In genomic region chr5:116084891-116085715, GRCh38 we compare ENCODE assay signal across 1 cellular context.
TF ChIP-seq lines count a peak whose summit lies in the region.

COMMD10 (plus strand) TSS chr5:116085025.

TF ChIP-seq in K562, 482 proteins besides CTCF, POLR2A, EP300 and RAD21 (continued from another document and continues in another):
- TF ChIP-seq SIN3B (IDR thresholded peaks at IDR 0.05; ENCODE audit: low read depth) (peak; percentile 76; the same call in 1 of the 2 replicates), ZKSCAN3 (CRISPR knock-in tag; IDR thresholded peaks at IDR 0.05) (no peak), ELF4 (CRISPR knock-in tag; IDR thresholded peaks at IDR 0.05) (no peak), MITF (IDR thresholded peaks at IDR 0.05) (peak; percentile 44; the same call in 1 of the 2 replicates), ERF (CRISPR knock-in tag; IDR thresholded peaks at IDR 0.05) (no peak), STAT5A (IDR thresholded peaks at IDR 0.05; ENCODE audit: borderline replicate concordance, low read length) (no peak), BRD4 (IDR thresholded peaks at IDR 0.05) (0 out of 2 replicates have a peak, but pooled peaks have one; percentile 45), ZNF224 (CRISPR knock-in tag; IDR thresholded peaks at IDR 0.05) (no peak), RBM34 (IDR thresholded peaks at IDR 0.05; ENCODE audit: borderline replicate concordance, insufficient read depth, low read length) (no peak), NFATC3 (IDR thresholded peaks at IDR 0.05) (no peak), ZNF143 (CRISPR knock-in tag; IDR thresholded peaks at IDR 0.05) (no peak), SMAD3 (CRISPR knock-in tag; conservative IDR thresholded peaks at IDR 0.05) (no peak), ZNF146 (CRISPR knock-in tag; IDR thresholded peaks at IDR 0.05; ENCODE audit: unreplicated experiment) (no peak), U2AF1 (optimal IDR thresholded peaks at IDR 0.05; ENCODE audit: low read depth, low read length) (peak; percentile 42), CTBP1 (IDR thresholded peaks at IDR 0.05; ENCODE audit: borderline replicate concordance) (peak; percentile 16; the same call in 1 of the 2 replicates), FOXA3 (CRISPR knock-in tag; conservative IDR thresholded peaks at IDR 0.05 in 1 of 2, IDR thresholded peaks at IDR 0.05 in 1 of 2) (no peak), SP2 (IDR thresholded peaks at IDR 0.05; ENCODE audit: extremely low read depth, low read depth, low read length, poor library complexity, severe bottlenecking) (no peak), POLR3A (IDR thresholded peaks at IDR 0.05; ENCODE audit: borderline replicate concordance, extremely low read depth, insufficient read depth, insufficient read length) (no peak), HCFC1 (IDR thresholded peaks at IDR 0.05; ENCODE audit: low read depth, low read length) (peak; percentile 45; the same call in 1 of the 2 replicates), POLR2AphosphoS5 (IDR thresholded peaks at IDR 0.05; ENCODE audit: control insufficient read depth, insufficient read depth, low read depth, low read length) (peak; percentile 91), FOXP1 (CRISPR knock-in tag; IDR thresholded peaks at IDR 0.05) (peak; percentile 81; the same call in 1 of the 2 replicates), SNRNP70 (optimal IDR thresholded peaks at IDR 0.05; ENCODE audit: low read depth, low read length) (no peak), IFI16 (CRISPR knock-in tag; IDR thresholded peaks at IDR 0.05) (no peak), IRF2 (CRISPR knock-in tag; IDR thresholded peaks at IDR 0.05) (no peak), KAT7 (CRISPR knock-in tag; IDR thresholded peaks at IDR 0.05; ENCODE audit: borderline replicate concordance) (peak; percentile 58; the same call in 1 of the 2 replicates), HNRNPLL (IDR thresholded peaks at IDR 0.05; ENCODE audit: low read depth, low read length, poor library complexity, severe bottlenecking) (peak; percentile 53), ZNF699 (CRISPR knock-in tag; IDR thresholded peaks at IDR 0.05; ENCODE audit: insufficient replicate concordance) (no peak), ELF1 (tag; IDR thresholded peaks at IDR 0.05) (peak; percentile 71), STAT6 (CRISPR knock-in tag; IDR thresholded peaks at IDR 0.05) (no peak), AFF4 (CRISPR knock-in tag; IDR thresholded peaks at IDR 0.05) (peak; percentile 70; the same call in 1 of the 2 replicates), PHB2 (IDR thresholded peaks at IDR 0.05; ENCODE audit: low read depth) (no peak), MNT (conservative IDR thresholded peaks at IDR 0.05) (peak; percentile 75 to 91), GMEB1 (CRISPR knock-in tag; IDR thresholded peaks at IDR 0.05) (no peak), ZNF165 (CRISPR knock-in tag; IDR thresholded peaks at IDR 0.05; ENCODE audit: borderline replicate concordance) (no peak), XRCC5 (IDR thresholded peaks at IDR 0.05; ENCODE audit: low read depth, low read length) (no peak), NFIX (CRISPR knock-in tag; IDR thresholded peaks at IDR 0.05; ENCODE audit: low read depth) (no peak), NCOA6 (IDR thresholded peaks at IDR 0.05) (no peak), NBN (IDR thresholded peaks at IDR 0.05; ENCODE audit: low read depth) (no peak), ZNF655 (CRISPR knock-in tag; IDR thresholded peaks at IDR 0.05) (no peak), PHF8 (IDR thresholded peaks at IDR 0.05; ENCODE audit: borderline replicate concordance, low read length) (peak; percentile 91), BRF2 (IDR thresholded peaks at IDR 0.05; ENCODE audit: borderline replicate concordance, insufficient read depth, insufficient read length) (no peak), ZNF592 (IDR thresholded peaks at IDR 0.05) (peak; percentile 72; the same call in 1 of the 2 replicates), FOSL1 (tag; conservative IDR thresholded peaks at IDR 0.05) (peak; percentile 9; the same call in 1 of the 2 replicates), JUND (IDR thresholded peaks at IDR 0.05; ENCODE audit: borderline replicate concordance, low read depth, low read length) (0 out of 2 replicates have a peak, but pooled peaks have one; percentile 2), JUND (tag; IDR thresholded peaks at IDR 0.05; ENCODE audit: borderline replicate concordance, low read depth, low read length) (no peak), NFIC (IDR thresholded peaks at IDR 0.05) (no peak; the same call in 1 of the 2 replicates), ZNF408 (CRISPR knock-in tag; IDR thresholded peaks at IDR 0.05; ENCODE audit: low read depth) (no peak), CHD4 (IDR thresholded peaks at IDR 0.05; ENCODE audit: insufficient read depth, insufficient replicate concordance, low read depth, low read length, poor library complexity, severe bottlenecking) (no peak)
